8 cellular contexts compared by ENCODE assay signal in the genomic region with DNA sequence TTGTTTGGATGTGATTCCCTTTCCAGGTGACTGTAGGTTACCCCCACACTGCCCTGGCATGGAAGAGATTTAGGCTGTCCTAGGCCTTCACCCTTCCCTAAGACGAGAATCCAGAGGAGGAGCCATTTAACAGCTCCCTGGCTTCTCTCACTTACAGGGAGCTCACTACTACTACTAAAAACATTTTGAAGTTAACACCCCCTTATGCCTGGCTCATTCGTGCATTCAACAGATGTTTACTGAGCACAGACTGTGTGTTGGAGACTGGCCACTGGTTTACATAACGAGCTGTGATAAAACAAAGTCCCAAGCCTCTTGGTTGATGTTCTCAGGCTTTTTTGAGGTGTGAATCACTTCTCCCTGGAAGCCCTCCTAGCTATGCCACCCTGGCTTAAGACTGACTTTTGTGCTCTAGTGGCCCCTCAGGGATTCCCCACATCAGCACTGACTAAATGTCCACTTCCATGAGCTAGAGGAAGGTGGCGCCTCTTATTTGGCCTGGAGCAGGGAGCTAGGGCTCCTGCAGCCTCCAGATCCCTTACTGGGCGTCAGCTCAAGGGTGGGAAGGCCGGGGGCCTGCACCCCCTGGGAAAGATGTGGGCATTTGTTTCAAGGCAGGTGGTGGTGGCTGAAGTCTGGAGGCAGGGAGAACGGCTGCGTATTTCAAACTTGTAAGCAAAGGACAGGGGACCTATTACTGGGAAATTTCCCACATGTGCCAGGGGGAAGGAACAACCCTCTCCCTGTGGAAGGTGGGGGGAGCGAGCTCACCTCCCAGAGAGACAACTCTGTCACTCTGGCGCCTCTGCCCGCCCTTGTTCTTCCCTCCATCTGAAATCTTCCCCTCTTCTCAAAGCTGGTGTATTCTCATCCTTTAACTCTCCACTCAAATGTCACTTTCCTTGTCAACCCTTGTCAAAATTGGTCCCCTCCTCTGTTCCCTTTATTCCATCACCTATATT. TPM values are rescaled to one million over a fixed set of nuclear protein-coding genes. Genes with fewer than 3 reads are reported as not detected.
DNase-seq lines count a peak whose midpoint lies in the region; ATAC-seq, FAIRE-seq and TF ChIP-seq lines count a peak whose summit lies in the region.

No MANE protein-coding gene starts in this region.

- TF ChIP-seq CTCF in cardiac fibroblast (IDR thresholded peaks at IDR 0.05; ENCODE audit: low read depth, low read length) (peak; percentile 62), HepG2 (CRISPR knock-in tag; IDR thresholded peaks at IDR 0.05) (peak; percentile 78), suprapubic skin (IDR thresholded peaks at IDR 0.05) (peak in 1 of 2 donors; percentile 23)

- FAIRE-seq in HepG2 (lab: Jason Lieb, UNC): peak; percentile 74

- peak overlapping the region; percentile 59 for H3K9ac ChIP-seq in HepG2 (ENCODE audit: insufficient read depth, low read depth, low read length)

- H3K27ac ChIP-seq in HepG2 (ENCODE audit: extremely low read length, insufficient read depth, low read length): peak overlapping the region; percentile 95
- H3K27ac ChIP-seq in suprapubic skin: peak overlapping the region; percentile 98

- POLR2A ChIA-PET in HepG2 (lab: Yijun Ruan, JAX): interaction anchor here (0.5 to 17.5 kb wide), 14 partner anchors 8 to 714 kb away, joined by 3 to 1590 read pairs (median 6); a partner anchor contains a TSS

- H3K4me2 ChIP-seq in HepG2 (ENCODE audit: low read depth, low read length): peak overlapping the region; percentile 82

- H3K79me2 ChIP-seq in HepG2 (ENCODE audit: insufficient read depth, low read length): peaks cover 18% of the 10 kb centered on the region

- 16% methylated on average over 11 of the region's 11 CpGs for WGBS in HepG2 (ENCODE audit: low lambda C conversion rate)
- 43% methylated on average over 11 of the region's 11 CpGs for WGBS in suprapubic skin

- ATAC-seq in HepG2: peak; percentile 76

- peak; percentile 75 for DNase-seq in DMS 273 treated with DMSO at 0.1 percent for 48 hours (lab: John Stamatoyannopoulos, UW)
- peak; percentile 69 for DNase-seq in NCI-H1092 (lab: John Stamatoyannopoulos, UW)
- DNase-seq in cardiac fibroblast (ENCODE audit: low read depth in 2 of 2): peak; percentile 95 to 99
- no peak for DNase-seq in HepG2 (ENCODE audit: low spot score)
- DNase-seq in suprapubic skin (ENCODE audit: low spot score in 2 of 2): peak; percentile 79 to 83
- no peak for DNase-seq in cerebellar nuclear complex (lab: John Stamatoyannopoulos, UW)
- DNase-seq in activated CD4-positive, alpha-beta T cell treated with anti-CD3 and anti-CD28 coated beads for 4 hours: no peak
- no peak for DNase-seq in midbrain (lab: John Stamatoyannopoulos, UW)

- BruUV-seq in HepG2 (replicated peaks; lab: Mats Ljungman, UMichigan): no TSS peak

- H3K36me3 ChIP-seq in HepG2 (replicated peaks in 1 of 2; ENCODE audit: control insufficient read depth in 1 of 2, insufficient read depth in 2 of 2, low read length in 2 of 2) (no peaks in the 10 kb centered on the region), suprapubic skin (no peaks in the 10 kb centered on the region)

- TF ChIP-seq RAD21 in HepG2 (CRISPR knock-in tag; IDR thresholded peaks at IDR 0.05): peak; percentile 69

- H3K27me3 ChIP-seq in HepG2 (ENCODE audit: control insufficient read depth in 1 of 2, insufficient read depth in 2 of 2, low read length in 2 of 2) (no peaks in the 10 kb centered on the region; a peak in 1 of 5 replicates), suprapubic skin (no peaks in the 10 kb centered on the region)

- intact Hi-C loops in HepG2 (cut with micrococcal nuclease; ENCODE audit: unreplicated experiment): no loop called here

- H3K4me3 ChIP-seq in cardiac fibroblast (replicated peaks in 1 of 2; ENCODE audit: low read depth in 2 of 2, low read length in 2 of 2) (peak overlapping the region; percentile 26 to 37), HepG2 (replicated peaks in 1 of 3; ENCODE audit: insufficient read depth in 1 of 3, low read depth in 2 of 3, low read length in 3 of 3) (peak overlapping the region; percentile 5 to 60 (median 5); a peak in 5 of 6 replicates), suprapubic skin (peak overlapping the region; percentile 26)

- H2AFZ ChIP-seq in HepG2 (ENCODE audit: low read length): peak overlapping the region; percentile 35

- H3K9me3 ChIP-seq in HepG2 (ENCODE audit: low read length): no peaks in the 10 kb centered on the region
- H3K9me3 ChIP-seq in suprapubic skin: no peaks in the 10 kb centered on the region

- CTCF ChIA-PET in HepG2 (lab: Yijun Ruan, JAX; ENCODE audit: low intra/inter-chr PET ratio, low total read pairs): no interaction called here

- H3K4me1 ChIP-seq in HepG2 (ENCODE audit: insufficient read depth, low read length) (peaks cover 59% of the 10 kb centered on the region), suprapubic skin (peaks cover 49% of the 10 kb centered on the region)

- TF ChIP-seq POLR2A in HepG2 (IDR thresholded peaks at IDR 0.05; ENCODE audit: insufficient read depth in 1 of 2, low read depth in 2 of 2, low read length in 2 of 2) (no peak), suprapubic skin (IDR thresholded peaks at IDR 0.05) (peak in 1 of 2 donors; percentile 25)

- no peaks in the 10 kb centered on the region for H4K20me1 ChIP-seq in HepG2 (ENCODE audit: insufficient read depth, low read length)

- in situ Hi-C loops in HepG2 (cut with HindIII; ENCODE audit: extremely low pct_ligation_motif_present, low pct_unique_long_range_greater_than_20kb): no loop called here

- TF ChIP-seq EP300 in HepG2 (IDR thresholded peaks at IDR 0.05; ENCODE audit: low read depth in 2 of 2, low read length in 2 of 2) (no peak), HepG2 (CRISPR knock-in tag; IDR thresholded peaks at IDR 0.05; ENCODE audit: borderline replicate concordance) (no peak), suprapubic skin (IDR thresholded peaks at IDR 0.05) (no peak)

RNA-seq across cellular contexts. Expression of a gene that starts 19.4 kb away (rescaled TPM):
- total RNA-seq in HepG2 (2016; rRNA removed; fragmentation: Illumina TruSeq; extraction: Trizol) (302 and 1,237 TPM in 2 replicates), suprapubic skin (over 10,000 TPM; 10,207 to 42,728 (median 11,538) TPM)
- 281 and 317 TPM in 2 replicates for total RNA-seq in HepG2 (2016; cell fraction: cytosol; rRNA removed; fragmentation: Illumina TruSeq; extraction: Trizol; ENCODE audit: low read depth)
- total RNA-seq in HepG2 (2016; cell fraction: insoluble cytoplasmic fraction; rRNA removed; fragmentation: Illumina TruSeq; extraction: Trizol): 283 and 1,071 TPM in 2 replicates
- total RNA-seq in HepG2 (2016; cell fraction: membrane; rRNA removed; fragmentation: Illumina TruSeq; extraction: Trizol): 241 and 289 TPM in 2 replicates
- total RNA-seq in HepG2 (2016; cell fraction: nucleus; rRNA removed; fragmentation: Illumina TruSeq; extraction: Trizol): 8,751 and 9,202 TPM in 2 replicates
- 143 and 217 TPM in 2 replicates for polyA plus RNA-seq in HepG2 (2011; rRNA removed)
- polyA plus RNA-seq in HepG2 (2011; cell fraction: cytosol; rRNA removed): 13.0 and 14.3 TPM in 2 replicates
- polyA plus RNA-seq in HepG2 (2011; cell fraction: nucleus; rRNA removed): 1,021 and 1,816 TPM in 2 replicates
- 177 and 330 TPM in 2 replicates for polyA plus RNA-seq in HepG2 (2012)
- 1.1 and 1.4 TPM in 2 replicates for polyA plus RNA-seq in HepG2 (2016; cell fraction: cytosol; fragmentation: Illumina TruSeq; extraction: Trizol; ENCODE audit: low read depth)
- polyA plus RNA-seq in HepG2 (2016; cell fraction: insoluble cytoplasmic fraction; fragmentation: Illumina TruSeq; extraction: Trizol; ENCODE audit: low read depth): 3.9 and 6.5 TPM in 2 replicates
- 1.8 and 10.3 TPM in 2 replicates for polyA plus RNA-seq in HepG2 (2016; cell fraction: membrane; fragmentation: Illumina TruSeq; extraction: Trizol; ENCODE audit: low read depth)
- polyA plus RNA-seq in HepG2 (2016; cell fraction: nucleus; fragmentation: Illumina TruSeq; extraction: Trizol; ENCODE audit: insufficient read depth, low read depth): 153 and 182 TPM in 2 replicates
- polyA minus RNA-seq in HepG2 (2011; rRNA and poly(A)+ RNA removed; ENCODE audit: low replicate concordance): 900 and 8,115 TPM in 2 replicates
- 295 and 335 TPM in 2 replicates for polyA minus RNA-seq in HepG2 (2011; cell fraction: cytosol; rRNA and poly(A)+ RNA removed)
- polyA minus RNA-seq in HepG2 (2011; cell fraction: nucleus; rRNA and poly(A)+ RNA removed): 13,373 and 18,071 TPM in 2 replicates

RNA-seq across cellular contexts. Expression of a gene that starts 45.4 kb away (rescaled TPM):
- total RNA-seq in HepG2 (2016; rRNA removed; fragmentation: Illumina TruSeq; extraction: Trizol) (61.7 and 65.9 TPM in 2 replicates), suprapubic skin (10 to 100 TPM; 63.2 to 83.6 (median 78.4) TPM)
- 25.8 and 30.8 TPM in 2 replicates for total RNA-seq in HepG2 (2016; cell fraction: cytosol; rRNA removed; fragmentation: Illumina TruSeq; extraction: Trizol; ENCODE audit: low read depth)
- 61.5 and 71.8 TPM in 2 replicates for total RNA-seq in HepG2 (2016; cell fraction: insoluble cytoplasmic fraction; rRNA removed; fragmentation: Illumina TruSeq; extraction: Trizol)
- total RNA-seq in HepG2 (2016; cell fraction: membrane; rRNA removed; fragmentation: Illumina TruSeq; extraction: Trizol): 42.4 and 48.2 TPM in 2 replicates
- 43.2 and 44.5 TPM in 2 replicates for total RNA-seq in HepG2 (2016; cell fraction: nucleus; rRNA removed; fragmentation: Illumina TruSeq; extraction: Trizol)
- 103 and 122 TPM in 2 replicates for polyA plus RNA-seq in HepG2 (2011; rRNA removed)
- polyA plus RNA-seq in HepG2 (2011; cell fraction: cytosol; rRNA removed): 86.0 and 134 TPM in 2 replicates
- polyA plus RNA-seq in HepG2 (2011; cell fraction: nucleus; rRNA removed): 217 and 274 TPM in 2 replicates
- 38.8 and 49.2 TPM in 2 replicates for polyA plus RNA-seq in HepG2 (2012)
- 18.7 and 21.2 TPM in 2 replicates for polyA plus RNA-seq in HepG2 (2016; cell fraction: cytosol; fragmentation: Illumina TruSeq; extraction: Trizol; ENCODE audit: low read depth)
- 66.5 and 66.9 TPM in 2 replicates for polyA plus RNA-seq in HepG2 (2016; cell fraction: insoluble cytoplasmic fraction; fragmentation: Illumina TruSeq; extraction: Trizol; ENCODE audit: low read depth)
- 31.2 and 33.8 TPM in 2 replicates for polyA plus RNA-seq in HepG2 (2016; cell fraction: membrane; fragmentation: Illumina TruSeq; extraction: Trizol; ENCODE audit: low read depth)
- 90.8 and 91.5 TPM in 2 replicates for polyA plus RNA-seq in HepG2 (2016; cell fraction: nucleus; fragmentation: Illumina TruSeq; extraction: Trizol; ENCODE audit: insufficient read depth, low read depth)
- polyA minus RNA-seq in HepG2 (2011; rRNA and poly(A)+ RNA removed; ENCODE audit: low replicate concordance): 110 and 139 TPM in 2 replicates
- 43.9 and 59.3 TPM in 2 replicates for polyA minus RNA-seq in HepG2 (2011; cell fraction: cytosol; rRNA and poly(A)+ RNA removed)
- 34.2 and 36.4 TPM in 2 replicates for polyA minus RNA-seq in HepG2 (2011; cell fraction: nucleus; rRNA and poly(A)+ RNA removed)

RNA-seq across cellular contexts. Expression of a gene that starts 56.9 kb away (rescaled TPM):
- total RNA-seq in HepG2 (2016; rRNA removed; fragmentation: Illumina TruSeq; extraction: Trizol): 10.5 and 20.5 TPM in 2 replicates
- total RNA-seq in HepG2 (2016; cell fraction: cytosol; rRNA removed; fragmentation: Illumina TruSeq; extraction: Trizol; ENCODE audit: low read depth): 2.2 and 2.6 TPM in 2 replicates
- 8.4 and 21.3 TPM in 2 replicates for total RNA-seq in HepG2 (2016; cell fraction: insoluble cytoplasmic fraction; rRNA removed; fragmentation: Illumina TruSeq; extraction: Trizol)
- 7.8 and 8.3 TPM in 2 replicates for total RNA-seq in HepG2 (2016; cell fraction: membrane; rRNA removed; fragmentation: Illumina TruSeq; extraction: Trizol)
- total RNA-seq in HepG2 (2016; cell fraction: nucleus; rRNA removed; fragmentation: Illumina TruSeq; extraction: Trizol): 196 and 220 TPM in 2 replicates
- 41.2 and 41.3 TPM in 2 replicates for polyA plus RNA-seq in HepG2 (2011; rRNA removed)
- polyA plus RNA-seq in HepG2 (2011; cell fraction: cytosol; rRNA removed): 13.0 and 13.4 TPM in 2 replicates
- polyA plus RNA-seq in HepG2 (2011; cell fraction: nucleus; rRNA removed): 222 and 327 TPM in 2 replicates
- 288 and 371 TPM in 2 replicates for polyA plus RNA-seq in HepG2 (2012)
- 3.6 and 4.3 TPM in 2 replicates for polyA plus RNA-seq in HepG2 (2016; cell fraction: cytosol; fragmentation: Illumina TruSeq; extraction: Trizol; ENCODE audit: low read depth)
- polyA plus RNA-seq in HepG2 (2016; cell fraction: insoluble cytoplasmic fraction; fragmentation: Illumina TruSeq; extraction: Trizol; ENCODE audit: low read depth): 54.0 and 61.1 TPM in 2 replicates
- polyA plus RNA-seq in HepG2 (2016; cell fraction: membrane; fragmentation: Illumina TruSeq; extraction: Trizol; ENCODE audit: low read depth): 47.1 and 54.4 TPM in 2 replicates
- 577 and 628 TPM in 2 replicates for polyA plus RNA-seq in HepG2 (2016; cell fraction: nucleus; fragmentation: Illumina TruSeq; extraction: Trizol; ENCODE audit: insufficient read depth, low read depth)
- polyA minus RNA-seq in HepG2 (2011; rRNA and poly(A)+ RNA removed; ENCODE audit: low replicate concordance): 64.6 and 225 TPM in 2 replicates
- 17.3 and 20.2 TPM in 2 replicates for polyA minus RNA-seq in HepG2 (2011; cell fraction: cytosol; rRNA and poly(A)+ RNA removed)
- 1,479 and 1,737 TPM in 2 replicates for polyA minus RNA-seq in HepG2 (2011; cell fraction: nucleus; rRNA and poly(A)+ RNA removed)
- 1,000 to 10,000 TPM in 1 of 4 donors, 100 to 1,000 TPM in 3; 336 to 2,041 (median 481) TPM for total RNA-seq in suprapubic skin

Comparison
In these comparisons a context has a peak if more than half of its experiments do, and no peak if none do; other contexts are left out.
1. DNase-seq: peak in DMS 273 treated with DMSO at 0.1 percent for 48 hours (single experiment), NCI-H1092 (single experiment), cardiac fibroblast (2 of 2) and suprapubic skin (2 of 2); none in HepG2 (single experiment), cerebellar nuclear complex (0 of 2), activated CD4-positive, alpha-beta T cell treated with anti-CD3 and anti-CD28 coated beads for 4 hours (0 of 2) and midbrain (single experiment).
2. Peak in every context shown above with its lines, with median percentiles within 50 percentile points of each other: H3K4me3 ChIP-seq.